In the genomic region with DNA sequence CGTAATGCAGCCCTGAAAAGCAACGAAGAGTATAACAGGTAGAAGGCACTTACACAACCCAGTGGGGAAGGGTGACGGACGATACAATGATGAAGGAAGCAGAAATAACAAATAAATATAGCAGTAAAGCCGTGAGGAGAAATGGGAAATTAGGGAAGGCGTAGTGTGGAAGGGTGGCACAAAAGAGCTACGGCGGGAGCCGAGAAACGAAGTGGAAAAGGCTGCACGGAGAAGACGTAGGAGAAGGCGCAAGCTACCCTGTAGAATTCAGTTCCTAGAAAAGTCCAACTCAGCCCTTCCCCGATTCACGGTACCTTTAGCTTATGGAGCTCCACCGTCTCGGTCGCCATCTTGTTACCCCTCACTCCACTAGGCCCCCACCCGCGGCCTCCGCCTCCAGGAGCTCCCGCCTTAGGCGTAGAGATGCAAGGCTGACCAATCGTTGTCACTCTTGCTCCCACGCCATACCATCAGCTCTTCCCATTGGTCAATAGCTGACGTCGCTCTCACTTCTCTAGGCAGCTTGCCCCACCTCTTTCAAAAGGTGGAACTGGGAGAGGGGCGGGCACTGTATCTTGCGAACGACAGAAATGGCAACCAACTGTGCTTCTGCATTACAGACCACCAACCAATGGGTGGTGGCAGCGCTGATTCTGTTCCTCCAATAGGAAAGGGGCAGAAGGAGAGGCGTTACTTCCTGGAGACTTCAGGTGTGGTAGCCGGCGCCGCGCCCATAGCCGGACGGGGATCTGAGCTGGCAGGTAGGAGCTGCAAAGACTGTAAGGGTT, we compare ENCODE assay signal across 1 cellular context.
TF ChIP-seq lines count a peak whose summit lies in the region.

A gene with protein sequence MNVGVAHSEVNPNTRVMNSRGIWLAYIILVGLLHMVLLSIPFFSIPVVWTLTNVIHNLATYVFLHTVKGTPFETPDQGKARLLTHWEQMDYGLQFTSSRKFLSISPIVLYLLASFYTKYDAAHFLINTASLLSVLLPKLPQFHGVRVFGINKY (plus strand): TSS at position 690 of the 788 bp plus-strand sequence. CDS start 959 bp downstream, outside the sequence.
A gene with protein sequence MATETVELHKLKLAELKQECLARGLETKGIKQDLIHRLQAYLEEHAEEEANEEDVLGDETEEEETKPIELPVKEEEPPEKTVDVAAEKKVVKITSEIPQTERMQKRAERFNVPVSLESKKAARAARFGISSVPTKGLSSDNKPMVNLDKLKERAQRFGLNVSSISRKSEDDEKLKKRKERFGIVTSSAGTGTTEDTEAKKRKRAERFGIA (minus strand): TSS at position 373 of the 788 bp plus-strand sequence. CDS start 23 bp downstream, at position 350.

TF ChIP-seq in K562, 482 proteins besides CTCF, POLR2A, EP300 and RAD21 (continued from another document):
- no peak for TF ChIP-seq ZKSCAN8 (CRISPR knock-in tag; IDR thresholded peaks at IDR 0.05)
- no peak for TF ChIP-seq ZNF354B (CRISPR knock-in tag; IDR thresholded peaks at IDR 0.05)
- no peak for TF ChIP-seq ZFPM2 (CRISPR knock-in tag; IDR thresholded peaks at IDR 0.05)
- TF ChIP-seq ARHGAP35 (IDR thresholded peaks at IDR 0.05; ENCODE audit: partially characterized antibody) = peak; percentile 61
- TF ChIP-seq ZNF512 (tag; IDR thresholded peaks at IDR 0.05) = no peak
- TF ChIP-seq, protein P1, sequence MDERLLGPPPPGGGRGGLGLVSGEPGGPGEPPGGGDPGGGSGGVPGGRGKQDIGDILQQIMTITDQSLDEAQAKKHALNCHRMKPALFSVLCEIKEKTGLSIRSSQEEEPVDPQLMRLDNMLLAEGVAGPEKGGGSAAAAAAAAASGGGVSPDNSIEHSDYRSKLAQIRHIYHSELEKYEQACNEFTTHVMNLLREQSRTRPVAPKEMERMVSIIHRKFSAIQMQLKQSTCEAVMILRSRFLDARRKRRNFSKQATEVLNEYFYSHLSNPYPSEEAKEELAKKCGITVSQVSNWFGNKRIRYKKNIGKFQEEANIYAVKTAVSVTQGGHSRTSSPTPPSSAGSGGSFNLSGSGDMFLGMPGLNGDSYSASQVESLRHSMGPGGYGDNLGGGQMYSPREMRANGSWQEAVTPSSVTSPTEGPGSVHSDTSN (CRISPR knock-in tag; IDR thresholded peaks at IDR 0.05; ENCODE audit: low read depth) = peak; percentile 81
- TF ChIP-seq, protein P1 (tag; conservative IDR thresholded peaks at IDR 0.05; ENCODE audit: low read depth) = peak; percentile 99
- peak; percentile 82 for TF ChIP-seq KDM5B (IDR thresholded peaks at IDR 0.05; ENCODE audit: insufficient replicate concordance, low read depth, low read length)
- no peak for TF ChIP-seq SRSF1 (IDR thresholded peaks at IDR 0.05; ENCODE audit: low read depth, low read length)
TF ChIP-seq in K562: peak in this region for 142.
